ENCODE assay signal across 12 cellular contexts in genomic region chr2:15580451-15580850, GRCh38. TPM values are rescaled to one million over a fixed set of nuclear protein-coding genes. Genes with fewer than 3 reads are reported as not detected.
DNase-seq lines count a peak whose midpoint lies in the region; TF ChIP-seq lines count a peak whose summit lies in the region.
"Had no signal": no experiment of that assay in that cellular context is flagged by ENCODE, and none has a peak within 500 bp of the region (broad histone marks: within the 10 kb centered on the region; RNA-seq: fewer than 3 reads in every experiment).

No MANE protein-coding gene starts in this region.

- DNase-seq in LNCaP clone FGC (ENCODE audit: low read depth) (peak; percentile 97), endothelial cell (ENCODE audit: low spot score) (no peak), trophoblast cell (no peak), mesendoderm (no peak), H4 (ENCODE audit: low spot score) (no peak)
- DNase-seq in stimulated activated CD4-positive, alpha-beta T cell treated with anti-CD3 and anti-CD28 coated beads, Interleukin-1b, Interleukin-23, amount 100 ng/mL, for 48 hours = no peak
- DNase-seq: C1 segment of cervical spinal cord; CD4-positive, alpha-beta memory T cell; DMS 273 treated with DMSO at 0.1 percent for 48 hours; DND-41; GM23248; H9 had no signal

- no peak overlapping the region for H2BK15ac ChIP-seq in mesendoderm (replicated peaks; ENCODE audit: low read depth)

- H3K9me3 ChIP-seq in trophoblast cell (ENCODE audit: insufficient read depth, low read depth, low read length) = no peaks in the 10 kb centered on the region

- no peaks in the 10 kb centered on the region for H3K36me3 Mint-ChIP-seq in endothelial cell (ENCODE audit: low read depth, unreplicated experiment)
- H3K36me3 Mint-ChIP-seq: CD4-positive, alpha-beta memory T cell had no signal

- no peak overlapping the region for H4K5ac ChIP-seq in mesendoderm (ENCODE audit: low read length)

- no peak overlapping the region for H4K12ac ChIP-seq in trophoblast cell (ENCODE audit: low read depth, low read length)

- no peak overlapping the region for H3K4me2 ChIP-seq in trophoblast cell (ENCODE audit: low read length)
- no peak overlapping the region for H3K4me2 ChIP-seq in mesendoderm (ENCODE audit: low read length)

- H2BK120ac ChIP-seq in trophoblast cell (ENCODE audit: insufficient read depth, low read length, poor library complexity) (no peak overlapping the region), mesendoderm (ENCODE audit: low read depth, low read length) (no peak overlapping the region)

- H2AFZ ChIP-seq in trophoblast cell (ENCODE audit: insufficient read depth, low read length, poor library complexity) = no peak overlapping the region
- H2AFZ ChIP-seq: GM23248 had no signal

- no peak overlapping the region for H3K27ac ChIP-seq in trophoblast cell (ENCODE audit: low read depth, low read length)
- H3K27ac ChIP-seq in mesendoderm (ENCODE audit: low read depth, low read length) = no peak overlapping the region
- H3K27ac ChIP-seq: GM23248 had no signal

- no peak overlapping the region for H3K18ac ChIP-seq in trophoblast cell (ENCODE audit: low read length)
- H3K18ac ChIP-seq in mesendoderm (ENCODE audit: low read length) = no peak overlapping the region

- H3K4ac ChIP-seq in trophoblast cell (ENCODE audit: low read depth, low read length) (no peak overlapping the region), mesendoderm (ENCODE audit: low read depth, low read length) (no peak overlapping the region)

- H4K91ac ChIP-seq in trophoblast cell (ENCODE audit: low read depth, low read length) = peak overlapping the region; percentile 38

- H3K4me1 ChIP-seq in trophoblast cell (ENCODE audit: control insufficient read depth in 1 of 2, insufficient read depth in 2 of 2, low read length in 2 of 2) = peaks cover 0 to 4% of the 10 kb centered on the region in 2 experiments
- no peaks in the 10 kb centered on the region for H3K4me1 ChIP-seq in mesendoderm (ENCODE audit: control insufficient read depth, low read depth, low read length)

- H3K79me2 ChIP-seq in trophoblast cell (ENCODE audit: control insufficient read depth, insufficient read depth, low read length, poor library complexity) (no peaks in the 10 kb centered on the region), mesendoderm (ENCODE audit: control insufficient read depth, insufficient read depth, low read length) (no peaks in the 10 kb centered on the region)

- no peaks in the 10 kb centered on the region for H3K36me3 ChIP-seq in trophoblast cell (ENCODE audit: control insufficient read depth in 1 of 2, insufficient read depth in 2 of 2, low read length in 2 of 2)
- no peaks in the 10 kb centered on the region for H3K36me3 ChIP-seq in mesendoderm (ENCODE audit: control insufficient read depth, insufficient read depth, low read length)

- peaks cover 12% of the 10 kb centered on the region for H3K4me1 Mint-ChIP-seq in endothelial cell (ENCODE audit: unreplicated experiment)
- H3K4me1 Mint-ChIP-seq: CD4-positive, alpha-beta memory T cell had no signal

- H4K8ac ChIP-seq in trophoblast cell (ENCODE audit: low read depth, low read length) (no peak overlapping the region), mesendoderm (ENCODE audit: low read depth, low read length) (no peak overlapping the region)

- H2BK12ac ChIP-seq in trophoblast cell (ENCODE audit: low read length) = no peak overlapping the region

- WGBS in trophoblast cell (ENCODE audit: extremely low coverage, insufficient coverage, insufficient read length) = no CpG with 5 or more reads among the region's 2 CpGs
- 100% methylated on average over 2 of the region's 2 CpGs for WGBS in mesendoderm (ENCODE audit: extremely low coverage, insufficient coverage, low lambda C conversion rate)

- H3K56ac ChIP-seq in mesendoderm (ENCODE audit: low read length) = no peak overlapping the region

- peak overlapping the region; percentile 74 for H3K27ac Mint-ChIP-seq in endothelial cell (ENCODE audit: unreplicated experiment)
- H3K27ac Mint-ChIP-seq: CD4-positive, alpha-beta memory T cell; H9 had no signal

- no peaks in the 10 kb centered on the region for H3K27me3 ChIP-seq in trophoblast cell (ENCODE audit: insufficient read depth, low read length)
- no peaks in the 10 kb centered on the region for H3K27me3 ChIP-seq in mesendoderm (ENCODE audit: insufficient read depth, low read length, poor library complexity)

- peaks cover 3% of the 10 kb centered on the region for H3K79me1 ChIP-seq in trophoblast cell (ENCODE audit: low read length)
- H3K79me1 ChIP-seq in mesendoderm (ENCODE audit: low read length) = no peaks in the 10 kb centered on the region

- H2BK5ac ChIP-seq in trophoblast cell (ENCODE audit: low read depth, low read length, poor library complexity) = no peak overlapping the region
- no peak overlapping the region for H2BK5ac ChIP-seq in mesendoderm (ENCODE audit: low read length)

- TF ChIP-seq CTCF in LNCaP clone FGC (IDR thresholded peaks at IDR 0.05; ENCODE audit: control insufficient read depth, extremely low read depth, insufficient read depth) = no peak
- TF ChIP-seq CTCF in endothelial cell (IDR thresholded peaks at IDR 0.05; ENCODE audit: unreplicated experiment) = no peak

- H3K23ac ChIP-seq in trophoblast cell (ENCODE audit: low read length) (no peak overlapping the region), mesendoderm (ENCODE audit: low read length) (no peak overlapping the region)

- H3K4me3 ChIP-seq in LNCaP clone FGC (ENCODE audit: low read depth, low read length) = no peak overlapping the region
- H3K4me3 ChIP-seq in trophoblast cell (ENCODE audit: low read depth, low read length) = no peak overlapping the region
- H3K4me3 ChIP-seq in mesendoderm (ENCODE audit: low read length) = no peak overlapping the region
- H3K4me3 ChIP-seq: GM23248 had no signal

- H3K9ac ChIP-seq in trophoblast cell (ENCODE audit: low read length) (no peak overlapping the region), mesendoderm (ENCODE audit: low read length) (no peak overlapping the region)
- H3K9ac ChIP-seq: GM23248 had no signal

- H3K4me3 Mint-ChIP-seq in endothelial cell (ENCODE audit: unreplicated experiment) = no peak overlapping the region
- H3K4me3 Mint-ChIP-seq: CD4-positive, alpha-beta memory T cell; H9 had no signal

- H3K9me3 Mint-ChIP-seq in endothelial cell (ENCODE audit: unreplicated experiment) = no peaks in the 10 kb centered on the region
- H3K9me3 Mint-ChIP-seq: CD4-positive, alpha-beta memory T cell; H9 had no signal

- peaks cover 5% of the 10 kb centered on the region for H3K27me3 Mint-ChIP-seq in endothelial cell (ENCODE audit: unreplicated experiment)
- H3K27me3 Mint-ChIP-seq: CD4-positive, alpha-beta memory T cell had no signal

- no peak overlapping the region for H2AK5ac ChIP-seq in trophoblast cell (ENCODE audit: low read length)
- no peak overlapping the region for H2AK5ac ChIP-seq in mesendoderm (ENCODE audit: low read length)

- no peak overlapping the region for H3K14ac ChIP-seq in trophoblast cell (ENCODE audit: low read length)

RNA-seq across cellular contexts. Expression of gene DDX1, which starts 11.2 kb away (rescaled TPM):
- total RNA-seq in endothelial cell (ENCODE audit: unreplicated experiment) = 100 TPM
- 93.8 and 94.8 TPM in 2 replicates for polyA plus RNA-seq in trophoblast cell (2013)
- polyA plus RNA-seq in mesendoderm (2013, experiment 1 of 2) = 134 TPM
- polyA plus RNA-seq in mesendoderm (2013, experiment 2 of 2) = 134 TPM
- 46.2 and 53.1 TPM in 2 replicates for total RNA-seq in H4 (2014; rRNA removed; shearing (Covaris generic))

RNA-seq across cellular contexts. Expression of gene NBAS, which starts 19.3 kb away (rescaled TPM):
- 52.8 TPM for total RNA-seq in endothelial cell (ENCODE audit: unreplicated experiment)
- 21.5 and 21.9 TPM in 2 replicates for polyA plus RNA-seq in trophoblast cell (2013)
- polyA plus RNA-seq in mesendoderm (2013, experiment 1 of 2) = 9.1 TPM
- polyA plus RNA-seq in mesendoderm (2013, experiment 2 of 2) = 8.5 TPM
- 16.2 and 18.2 TPM in 2 replicates for total RNA-seq in H4 (2014; rRNA removed; shearing (Covaris generic))
